In genomic region chr1:20485527-20486456, GRCh38 we compare ENCODE assay signal across 8 cellular contexts. TPM values are rescaled to one million over a fixed set of nuclear protein-coding genes. Genes with fewer than 3 reads are reported as not detected.
DNase-seq lines count a peak whose midpoint lies in the region; ATAC-seq, FAIRE-seq and TF ChIP-seq lines count a peak whose summit lies in the region.

CAMK2N1 (minus strand) TSS chr1:20486210; CDS start chr1:20485379, 831 bp downstream.

- H3K9me2 ChIP-seq in HCT116 (ENCODE audit: insufficient read depth) (no peaks in the 10 kb centered on the region), hepatocyte (replicated peaks; ENCODE audit: insufficient read depth) (no peaks in the 10 kb centered on the region)

- ATAC-seq in A549 (peak; percentile 72 to 77), HCT116 (peak; percentile 73), T-helper 17 cell (peak; percentile 82)

- no peak for TF ChIP-seq EP300 in A549 (IDR thresholded peaks at IDR 0.05)

- TF ChIP-seq RAD21 in A549 (conservative IDR thresholded peaks at IDR 0.05 in 1 of 2, IDR thresholded peaks at IDR 0.05 in 1 of 2) (no peak), HCT116 (IDR thresholded peaks at IDR 0.05; ENCODE audit: low read depth) (no peak)

- H3K27ac Mint-ChIP-seq in T-helper 17 cell = peak within 1 kb of the TSS; percentile 89
- peak within 1 kb of the TSS; percentile 97 for H3K27ac Mint-ChIP-seq in progenitor cell of endocrine pancreas

- peak within 1 kb of the TSS; percentile 98 to 99 for H3K27ac ChIP-seq in A549
- peak within 1 kb of the TSS; percentile 85 for H3K27ac ChIP-seq in HCT116 (ENCODE audit: low read depth, low read length)
- peak within 1 kb of the TSS; percentile 100 for H3K27ac ChIP-seq in hepatocyte

- CTCF ChIA-PET in A549 (lab: Yijun Ruan, JAX) (interaction anchor here (0.6 to 4.7 kb wide), 8 partner anchors 8 to 273 kb away, joined by 3 to 28 read pairs (median 3); no protein-coding TSS in a partner anchor), HCT116 (lab: Charles Lee) (interaction anchor here (1.3 kb wide), 1 partner anchor 9 kb away, joined by 8 read pairs; no protein-coding TSS in a partner anchor)

- H3K4me3 Mint-ChIP-seq in T-helper 17 cell (peak within 1 kb of the TSS; percentile 98), progenitor cell of endocrine pancreas (ENCODE audit: low read depth) (peak within 1 kb of the TSS; percentile 94)

- DNase-seq in A549 (ENCODE audit: low read depth in 1 of 2, low spot score in 1 of 2) = peak; percentile 64 to 66
- no peak for DNase-seq in HCT116 (ENCODE audit: low read depth, low spot score)
- DNase-seq in T-helper 17 cell = peak; percentile 37 to 46 (median 40)
- peak; percentile 57 for DNase-seq in astrocyte of the spinal cord (ENCODE audit: low read depth, low spot score)
- peak; percentile 91 for DNase-seq in hepatocyte (ENCODE audit: low spot score)
- peak; percentile 52 for DNase-seq in progenitor cell of endocrine pancreas (ENCODE audit: low spot score, unreplicated experiment)
- DNase-seq in NCI-H187 treated with DMSO at 0.1 percent for 48 hours (lab: John Stamatoyannopoulos, UW) = no peak
- DNase-seq in NCI-H128 (lab: John Stamatoyannopoulos, UW; ENCODE audit: unreplicated experiment) = no peak

- H3K36me3 Mint-ChIP-seq in T-helper 17 cell (ENCODE audit: low read depth) (peaks cover 5% of the 10 kb centered on the region), progenitor cell of endocrine pancreas (ENCODE audit: insufficient read depth) (no peaks in the 10 kb centered on the region)

- no peak for FAIRE-seq in A549 (lab: Jason Lieb, UNC)

- RAD21 ChIA-PET in HCT116 (lab: Charles Lee; ENCODE audit: low non-redundant PET in 1 of 2, low total read pairs in 2 of 2, uncharacterized antibody in 2 of 2, unreplicated experiment in 2 of 2) = interaction anchor here in 1 of 2 experiments (0.7 kb wide), 1 partner anchor 138 kb away, joined by 3 read pairs; no protein-coding TSS in a partner anchor

- peaks cover 18% of the 10 kb centered on the region for H3K79me2 ChIP-seq in HCT116 (ENCODE audit: insufficient read depth, low read length)
- peaks cover 28% of the 10 kb centered on the region for H3K79me2 ChIP-seq in hepatocyte

- TF ChIP-seq POLR2A in A549 (IDR thresholded peaks at IDR 0.05; ENCODE audit: low read length) (no peak; the same call in none of the 2 replicates), HCT116 (IDR thresholded peaks at IDR 0.05; ENCODE audit: borderline replicate concordance, extremely low read depth, insufficient read depth, insufficient read length) (peak; percentile 17)

- H3K36me3 ChIP-seq in HCT116 (ENCODE audit: control insufficient read depth in 1 of 2, insufficient read depth in 2 of 2, low read length in 2 of 2) (no peaks in the 10 kb centered on the region), hepatocyte (replicated peaks; ENCODE audit: insufficient read depth, low read depth) (no peaks in the 10 kb centered on the region)

- WGBS in A549 (ENCODE audit: missing lambda C conversion rate) = 1% methylated on average over 8 of the region's 104 CpGs
- WGBS in hepatocyte (ENCODE audit: low lambda C conversion rate, missing lambda C conversion rate) = 0% methylated on average over 1 of the region's 104 CpGs

- POLR2A ChIA-PET in A549 (lab: Yijun Ruan, JAX) = interaction anchor here (0.6 to 3.4 kb wide), 8 partner anchors 9 to 297 kb away, joined by 3 to 21 read pairs (median 6); partner anchors contain the start of gene MUL1
- POLR2A ChIA-PET in HCT116 (lab: Charles Lee) = no interaction called here

- H3K4me3 ChIP-seq in A549 (peak within 1 kb of the TSS; percentile 95), HCT116 (replicated peaks in 1 of 2; ENCODE audit: low read depth in 1 of 2, low read length in 2 of 2) (peak within 1 kb of the TSS; percentile 77 to 94), astrocyte of the spinal cord (ENCODE audit: low read depth, low read length) (peak within 1 kb of the TSS; percentile 77), hepatocyte (peak within 1 kb of the TSS; percentile 94)

- no TSS peak for BruUV-seq in HCT116 (replicated peaks; lab: Mats Ljungman, UMichigan)

- H3K27me3 ChIP-seq in HCT116 (ENCODE audit: insufficient read depth, low read length) (no peaks in the 10 kb centered on the region), hepatocyte (no peaks in the 10 kb centered on the region)

- intact Hi-C loops in HCT116 (cut with micrococcal nuclease) = no loop called here

- H2AFZ ChIP-seq in HCT116 (ENCODE audit: low read depth, low read length, poor library complexity, severe bottlenecking) (peak within 1 kb of the TSS; percentile 61), hepatocyte (peak within 1 kb of the TSS; percentile 99)

- TF ChIP-seq CTCF in A549 (IDR thresholded peaks at IDR 0.05) = no peak
- TF ChIP-seq CTCF in HCT116 (IDR thresholded peaks at IDR 0.05 in 2 of 3, conservative IDR thresholded peaks at IDR 0.05 in 1 of 3; ENCODE audit: borderline replicate concordance in 1 of 3, insufficient read depth in 1 of 3, low read depth in 2 of 3, low read length in 2 of 3) = no peak
- no peak for TF ChIP-seq CTCF in astrocyte of the spinal cord (IDR thresholded peaks at IDR 0.05; ENCODE audit: low read depth, low read length)
- TF ChIP-seq CTCF in hepatocyte (IDR thresholded peaks at IDR 0.05; ENCODE audit: poor library complexity) = no peak
- TF ChIP-seq CTCF in progenitor cell of endocrine pancreas (IDR thresholded peaks at IDR 0.05; ENCODE audit: unreplicated experiment) = no peak

- H3K9me3 Mint-ChIP-seq in progenitor cell of endocrine pancreas (ENCODE audit: low read depth) = no peaks in the 10 kb centered on the region

- H3K4me2 ChIP-seq in A549 (peak within 1 kb of the TSS; percentile 86), HCT116 (ENCODE audit: low read length) (peak within 1 kb of the TSS; percentile 95), hepatocyte (peak within 1 kb of the TSS; percentile 100)

- H4K20me1 ChIP-seq in HCT116 (ENCODE audit: insufficient read depth) (no peaks in the 10 kb centered on the region), hepatocyte (ENCODE audit: insufficient read depth, poor library complexity, severe bottlenecking) (peaks cover 14% of the 10 kb centered on the region)

- H3K9me3 ChIP-seq in A549 = no peaks in the 10 kb centered on the region
- H3K9me3 ChIP-seq in HCT116 (ENCODE audit: control insufficient read depth in 1 of 2, insufficient read depth in 1 of 2, low read depth in 1 of 2, low read length in 2 of 2) = no peaks in the 10 kb centered on the region
- H3K9me3 ChIP-seq in T-helper 17 cell (ENCODE audit: control insufficient read depth, low read length, poor library complexity, severe bottlenecking) = no peaks in the 10 kb centered on the region
- no peaks in the 10 kb centered on the region for H3K9me3 ChIP-seq in hepatocyte (ENCODE audit: low read depth)

- H3K9ac ChIP-seq in HCT116 (ENCODE audit: low read length) = peak within 1 kb of the TSS; percentile 83

- H3K4me1 ChIP-seq in A549 (peaks cover 29% of the 10 kb centered on the region), HCT116 (ENCODE audit: control insufficient read depth in 1 of 2, insufficient read depth in 2 of 2, low read length in 2 of 2) (peaks cover 21 to 49% of the 10 kb centered on the region in 2 experiments), hepatocyte (ENCODE audit: insufficient read depth) (peaks cover 27% of the 10 kb centered on the region)

- in situ Hi-C loops in astrocyte of the spinal cord (cut with HindIII; ENCODE audit: low sequenced_read_pairs) = no loop called here

- H3K27me3 Mint-ChIP-seq in T-helper 17 cell (peaks cover 53% of the 10 kb centered on the region), progenitor cell of endocrine pancreas (peaks cover 34% of the 10 kb centered on the region)

- peaks cover 21% of the 10 kb centered on the region for H3K4me1 Mint-ChIP-seq in T-helper 17 cell
- H3K4me1 Mint-ChIP-seq in progenitor cell of endocrine pancreas (ENCODE audit: low read depth) = peaks cover 29% of the 10 kb centered on the region

TF ChIP-seq in A549, 52 proteins besides CTCF, POLR2A, EP300 and RAD21:
- TF ChIP-seq MYC (IDR thresholded peaks at IDR 0.05; ENCODE audit: borderline replicate concordance, low read length) = no peak
- no peak for TF ChIP-seq SMC3 (IDR thresholded peaks at IDR 0.05)
- TF ChIP-seq FOXS1 (CRISPR knock-in tag; IDR thresholded peaks at IDR 0.05) = no peak
TF ChIP-seq in A549: peak in this region for 0.

TF ChIP-seq in HCT116, 20 proteins besides CTCF, POLR2A, EP300 and RAD21:
- TF ChIP-seq SP1 (IDR thresholded peaks at IDR 0.05; ENCODE audit: low read depth) (no peak), FOSL1 (IDR thresholded peaks at IDR 0.05; ENCODE audit: low read depth) (no peak), JUND (IDR thresholded peaks at IDR 0.05) (no peak), SRF (IDR thresholded peaks at IDR 0.05; ENCODE audit: low read depth) (no peak), CEBPB (IDR thresholded peaks at IDR 0.05; ENCODE audit: low read depth) (no peak), POLR2AphosphoS5 (IDR thresholded peaks at IDR 0.05; ENCODE audit: low read depth, low read length) (peak; percentile 68), ZFX (IDR thresholded peaks at IDR 0.05) (no peak)

RNA-seq across cellular contexts. Expression of gene CAMK2N1, which starts in this region (rescaled TPM):
- polyA plus RNA-seq in A549 (2011; rRNA removed) = 38.9 and 49.7 TPM in 2 replicates
- 17.8 and 19.6 TPM in 2 replicates for polyA plus RNA-seq in A549 (2012; cell fraction: cytosol; rRNA removed)
- 4.7 and 5.6 TPM in 2 replicates for polyA plus RNA-seq in A549 (2012; cell fraction: nucleus; rRNA removed)
- 35.8 to 56.4 TPM (median 55.1 TPM) in 3 replicates for polyA plus RNA-seq in A549 (2017; fragmentation: RNase III; extraction: RNeasy Plus Mini Kit Qiagen cat#74134 plus additional on column Dnase treatment)
- polyA minus RNA-seq in A549 (2011; rRNA and poly(A)+ RNA removed) = 11.5 and 12.5 TPM in 2 replicates
- 20.5 TPM for total RNA-seq in HCT116 (2021; ENCODE audit: unreplicated experiment)
- polyA plus RNA-seq in HCT116 (2012) = 12.3 and 14.2 TPM in 2 replicates
- 1 to 10 TPM; 5.3 to 6.3 TPM for total RNA-seq in T-helper 17 cell
- total RNA-seq in hepatocyte = 38.5 and 41.7 TPM in 2 replicates
- polyA plus RNA-seq in hepatocyte = 39.4 and 45.5 TPM in 2 replicates
- total RNA-seq in progenitor cell of endocrine pancreas = 67.2 and 69.2 TPM in 2 replicates

Comparison
In these comparisons a context has a peak if more than half of its experiments do, and no peak if none do; other contexts are left out.
1. DNase-seq: peak in A549 (2 of 2), T-helper 17 cell (3 of 3), astrocyte of the spinal cord (single experiment), hepatocyte (single experiment) and progenitor cell of endocrine pancreas (single experiment); none in HCT116 (single experiment), NCI-H187 treated with DMSO at 0.1 percent for 48 hours (single experiment) and NCI-H128 (single experiment).
2. Of the 6 proteins assayed by ChIP-seq in both A549 and HCT116: peak only in A549: none; only in HCT116: POLR2A; in both: none; in neither: 5.
3. Peak in every context shown above with its lines, with median percentiles within 50 percentile points of each other: ATAC-seq, H3K27ac ChIP-seq, H3K4me2 ChIP-seq and H3K4me3 ChIP-seq.